In the genomic region with DNA sequence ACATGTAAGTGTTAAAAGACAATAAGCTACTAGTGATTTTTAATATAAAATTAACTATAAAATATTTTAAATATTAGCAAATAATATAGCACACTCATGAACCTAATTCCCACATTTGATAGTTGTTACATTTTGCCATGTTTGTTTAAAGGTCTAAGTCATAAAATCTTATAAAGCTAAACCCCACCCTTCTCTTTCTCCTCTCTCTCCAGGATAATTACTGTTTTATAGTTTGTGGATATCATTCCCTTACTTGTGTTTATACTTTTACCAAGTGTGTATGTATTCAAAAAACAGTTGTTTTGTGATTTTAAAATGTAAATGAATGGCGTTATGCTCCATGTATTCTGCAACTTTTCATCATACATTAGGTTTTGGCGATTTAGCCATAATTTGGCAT, we compare ENCODE assay signal across 27 cellular contexts.
"Had no signal": no experiment of that assay in that cellular context is flagged by ENCODE, and none has a peak within 500 bp of the region (broad histone marks: within the 10 kb centered on the region; RNA-seq: fewer than 3 reads in every experiment).

No MANE protein-coding gene starts in this region.

- H3K36me3 ChIP-seq: gastrocnemius medialis, lower lobe of right lung had no signal

- H3K4me1 ChIP-seq: gastrocnemius medialis had no signal

- H3K27ac Mint-ChIP-seq: effector memory CD8-positive, alpha-beta T cell; endodermal cell had no signal

- H3K4me3 Mint-ChIP-seq: effector memory CD8-positive, alpha-beta T cell; endodermal cell; naive B cell had no signal

- DNase-seq: dermis blood vessel endothelial cell; dorsolateral prefrontal cortex; effector CD8-positive, alpha-beta T cell; effector memory CD8-positive, alpha-beta T cell; endodermal cell; erythroblast; esophagus squamous epithelium; foreskin fibroblast; foreskin melanocyte; gastrocnemius medialis; glutamatergic neuron; head of caudate nucleus; heart right ventricle; hippocampal formation; kidney; kidney glomerular epithelial cell; left lung; left ventricle myocardium superior; lower lobe of right lung; mesenchymal stem cell; midbrain; naive B cell had no signal

- H3K9me3 ChIP-seq: esophagus squamous epithelium, gastrocnemius medialis, heart right ventricle, left lung, lower lobe of right lung had no signal

- H3K9me3 Mint-ChIP-seq: effector memory CD8-positive, alpha-beta T cell; endodermal cell; naive B cell had no signal

- ATAC-seq: effector memory CD8-positive, alpha-beta T cell; esophagus mucosa; gastrocnemius medialis; heart right ventricle; left lung; left ventricle myocardium superior; lower lobe of right lung had no signal

- H3K27ac ChIP-seq: coronary artery, dorsolateral prefrontal cortex, epithelial cell of prostate, esophagus squamous epithelium, gastrocnemius medialis, heart right ventricle, left lung, lower lobe of right lung had no signal

- H3K4me3 ChIP-seq: coronary artery, dorsolateral prefrontal cortex, esophagus squamous epithelium, gastrocnemius medialis, heart right ventricle, left lung, lower lobe of right lung had no signal

- H3K36me3 Mint-ChIP-seq: naive B cell had no signal

- FAIRE-seq: endometrium, islet of Langerhans, kidney had no signal

- H3K27me3 Mint-ChIP-seq: effector memory CD8-positive, alpha-beta T cell; naive B cell had no signal

- H3K27me3 ChIP-seq: dorsolateral prefrontal cortex, esophagus squamous epithelium, gastrocnemius medialis, heart right ventricle, left lung had no signal
